12 cellular contexts compared by ENCODE assay signal in the genomic region with DNA sequence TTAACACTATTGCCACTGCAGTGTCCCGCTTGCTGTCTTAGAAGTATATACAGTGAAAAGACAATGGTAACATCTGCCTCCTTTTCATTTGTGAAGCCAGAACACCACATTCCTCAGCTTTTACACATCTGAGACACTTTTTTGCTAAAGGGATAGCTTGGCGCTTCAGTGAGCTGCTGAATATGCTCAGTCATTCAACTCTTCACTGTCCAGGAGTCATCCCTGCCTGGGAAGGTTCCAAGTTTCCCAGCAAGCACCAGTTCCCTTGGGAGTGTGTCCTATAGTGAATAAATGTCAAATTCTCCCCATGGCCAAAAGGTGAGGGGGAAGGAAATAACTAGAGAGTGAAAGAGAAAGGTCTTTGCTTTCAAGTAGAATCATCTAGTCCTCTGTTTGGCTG. TPM values are rescaled to one million over a fixed set of nuclear protein-coding genes. Genes with fewer than 3 reads are reported as not detected.
A peak's percentile ranks its signal among the peaks of the same experiment; 100 is the strongest.
DNase-seq lines count a peak whose midpoint lies in the region; ATAC-seq and TF ChIP-seq lines count a peak whose summit lies in the region.
"Had no signal": no experiment of that assay in that cellular context is flagged by ENCODE, and none has a peak within 500 bp of the region (broad histone marks: within the 10 kb centered on the region; RNA-seq: fewer than 3 reads in every experiment).

No MANE protein-coding gene starts in this region.

- 24% methylated on average over 2 of the region's 2 CpGs for WGBS in GM23248 (ENCODE audit: low coverage in 1 of 2, low lambda C conversion rate in 2 of 2, missing lambda C conversion rate in 2 of 2), 2 experiments
- WGBS in smooth muscle cell (ENCODE audit: low lambda C conversion rate), result 85% methylated on average over 2 of the region's 2 CpGs

- H3K9ac ChIP-seq in GM23248 (peak overlapping the region; percentile 55), smooth muscle cell (ENCODE audit: low read depth) (no peak overlapping the region)

- peaks cover 63% of the 10 kb centered on the region for H3F3A ChIP-seq in GM23248 (ENCODE audit: insufficient read depth)
- H3F3A ChIP-seq in smooth muscle cell (ENCODE audit: low read depth), result no peaks in the 10 kb centered on the region

- in situ Hi-C loops in GM23248 (cut with MboI), result no loop called here

- H3K27ac ChIP-seq in GM23248, result peak overlapping the region; percentile 90
- H3K27ac ChIP-seq in smooth muscle cell (ENCODE audit: low read depth), result peak overlapping the region; percentile 3
- H3K27ac ChIP-seq: dorsolateral prefrontal cortex had no signal

- peaks cover 6% of the 10 kb centered on the region for H3K36me3 ChIP-seq in GM23248 (ENCODE audit: low read depth)
- H3K36me3 ChIP-seq in smooth muscle cell (ENCODE audit: low read depth), result no peaks in the 10 kb centered on the region
- H3K36me3 ChIP-seq in mucosa of descending colon (ENCODE audit: low read depth), result no peaks in the 10 kb centered on the region

- H4K20me1 ChIP-seq in GM23248 (ENCODE audit: insufficient read depth) (no peaks in the 10 kb centered on the region), smooth muscle cell (ENCODE audit: low read depth) (no peaks in the 10 kb centered on the region)

- peaks cover 48% of the 10 kb centered on the region for H3K4me1 ChIP-seq in GM23248 (ENCODE audit: insufficient read depth)
- no peaks in the 10 kb centered on the region for H3K4me1 ChIP-seq in smooth muscle cell (ENCODE audit: low read depth)
- H3K4me1 ChIP-seq in mucosa of descending colon (ENCODE audit: low read depth), result no peaks in the 10 kb centered on the region

- DNase-seq in GM23248 (peak; percentile 97), fibroblast of mammary gland (ENCODE audit: low read depth) (peak; percentile 79), smooth muscle cell (lab: John Stamatoyannopoulos, UW; ENCODE audit: unreplicated experiment) (no peak), mucosa of descending colon (no peak), GM19240 (ENCODE audit: insufficient read length, low spot score) (no peak), iPS-NIHi11 (ENCODE audit: low spot score) (no peak)
- DNase-seq: activated naive CD8-positive, alpha-beta T cell treated with anti-CD3 and anti-CD28 coated beads, Interleukin-2, amount 10 ng/mL, durations not matched to agents 7 days and 5 days; dorsolateral prefrontal cortex; head of caudate nucleus; T-helper 9 cell had no signal

- ATAC-seq in SK-N-SH treated with all-trans-retinoic acid at 6 μM for 48 hours (peak; percentile 59), mucosa of descending colon (no peak)
- ATAC-seq: Panc1 had no signal

- TF ChIP-seq CTCF in fibroblast of mammary gland (conservative IDR thresholded peaks at IDR 0.05; ENCODE audit: control insufficient read depth, insufficient read depth, low read depth, low read length) (no peak), smooth muscle cell (IDR thresholded peaks at IDR 0.05; ENCODE audit: borderline replicate concordance, insufficient read depth, poor library complexity, severe bottlenecking) (no peak), mucosa of descending colon (IDR thresholded peaks at IDR 0.05) (no peak)

- H3K4me3 ChIP-seq in GM23248 (0 out of 2 replicates have a peak overlapping the region, but pooled peaks have one; percentile 7), fibroblast of mammary gland (ENCODE audit: control insufficient read depth, low read depth, low read length) (no peak overlapping the region), smooth muscle cell (no peak overlapping the region), mucosa of descending colon (no peak overlapping the region)
- H3K4me3 ChIP-seq: dorsolateral prefrontal cortex had no signal

- no peaks in the 10 kb centered on the region for H3K79me2 ChIP-seq in GM23248 (ENCODE audit: insufficient read depth)
- no peaks in the 10 kb centered on the region for H3K79me2 ChIP-seq in smooth muscle cell (ENCODE audit: low read depth)

- H3K4me2 ChIP-seq in GM23248 (ENCODE audit: unreplicated experiment), result peak overlapping the region; percentile 56
- H3K4me2 ChIP-seq in smooth muscle cell, result no peak overlapping the region

- H2AFZ ChIP-seq in GM23248, result no peak overlapping the region
- no peak overlapping the region for H2AFZ ChIP-seq in smooth muscle cell (ENCODE audit: low read depth)

- intact Hi-C loops in mucosa of descending colon (cut with DNase I, micrococcal nuclease), result loop anchor here in 1 of 2 donors (10.0 kb wide), 1 partner anchor 108 kb away; no protein-coding TSS in a partner anchor

- no peaks in the 10 kb centered on the region for H3K9me2 ChIP-seq in GM23248 (ENCODE audit: insufficient read depth)

- H3K27me3 ChIP-seq in GM23248 (replicated peaks; ENCODE audit: insufficient read depth) (no peaks in the 10 kb centered on the region), smooth muscle cell (ENCODE audit: low read depth) (no peaks in the 10 kb centered on the region)
- H3K27me3 ChIP-seq: dorsolateral prefrontal cortex had no signal

- H3K9me3 ChIP-seq in GM23248 (ENCODE audit: low read depth) (no peaks in the 10 kb centered on the region), smooth muscle cell (replicated peaks; ENCODE audit: low read depth) (no peaks in the 10 kb centered on the region), mucosa of descending colon (no peaks in the 10 kb centered on the region)

TF ChIP-seq in SK-N-SH treated with all-trans-retinoic acid at 6 μM for 48 hours, 23 proteins besides CTCF, POLR2A, EP300 and RAD21 (continues in another document):
- TF ChIP-seq SNAI2 (CRISPR knock-in tag; IDR thresholded peaks at IDR 0.05) (no peak), ZC3H10 (CRISPR knock-in tag; IDR thresholded peaks at IDR 0.05) (no peak), ZNF70 (CRISPR knock-in tag; IDR thresholded peaks at IDR 0.05) (no peak), RARB (CRISPR knock-in tag; IDR thresholded peaks at IDR 0.05) (no peak), OSR1 (CRISPR knock-in tag; IDR thresholded peaks at IDR 0.05) (no peak), TOX (CRISPR knock-in tag; IDR thresholded peaks at IDR 0.05; ENCODE audit: borderline replicate concordance) (no peak), GLIS3 (CRISPR knock-in tag; IDR thresholded peaks at IDR 0.05) (no peak), BACH2 (CRISPR knock-in tag; IDR thresholded peaks at IDR 0.05; ENCODE audit: borderline replicate concordance) (no peak), ZNF565 (CRISPR knock-in tag; conservative IDR thresholded peaks at IDR 0.05; ENCODE audit: low read depth) (no peak), ZNF8 (CRISPR knock-in tag; IDR thresholded peaks at IDR 0.05) (no peak), POU6F1 (CRISPR knock-in tag; IDR thresholded peaks at IDR 0.05; ENCODE audit: borderline replicate concordance, low read depth) (no peak), TCF4 (CRISPR knock-in tag; IDR thresholded peaks at IDR 0.05; ENCODE audit: borderline replicate concordance) (no peak), CSDC2 (CRISPR knock-in tag; IDR thresholded peaks at IDR 0.05) (no peak), ISL1 (CRISPR knock-in tag; IDR thresholded peaks at IDR 0.05) (no peak), ZFP30 (CRISPR knock-in tag; IDR thresholded peaks at IDR 0.05) (no peak)
- TF ChIP-seq, protein P1, sequence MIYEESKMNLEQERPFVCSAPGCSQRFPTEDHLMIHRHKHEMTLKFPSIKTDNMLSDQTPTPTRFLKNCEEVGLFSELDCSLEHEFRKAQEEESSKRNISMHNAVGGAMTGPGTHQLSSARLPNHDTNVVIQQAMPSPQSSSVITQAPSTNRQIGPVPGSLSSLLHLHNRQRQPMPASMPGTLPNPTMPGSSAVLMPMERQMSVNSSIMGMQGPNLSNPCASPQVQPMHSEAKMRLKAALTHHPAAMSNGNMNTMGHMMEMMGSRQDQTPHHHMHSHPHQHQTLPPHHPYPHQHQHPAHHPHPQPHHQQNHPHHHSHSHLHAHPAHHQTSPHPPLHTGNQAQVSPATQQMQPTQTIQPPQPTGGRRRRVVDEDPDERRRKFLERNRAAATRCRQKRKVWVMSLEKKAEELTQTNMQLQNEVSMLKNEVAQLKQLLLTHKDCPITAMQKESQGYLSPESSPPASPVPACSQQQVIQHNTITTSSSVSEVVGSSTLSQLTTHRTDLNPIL (CRISPR knock-in tag; IDR thresholded peaks at IDR 0.05; ENCODE audit: low read depth), result no peak

RNA-seq across cellular contexts. Expression of gene RBBP5, which starts 25.4 kb away (rescaled TPM):
- total RNA-seq in GM23248 (2014; rRNA removed; shearing (Covaris generic)), result 14.3 and 30.2 TPM in 2 replicates
- polyA plus RNA-seq in GM23248 (2016; fragmentation: Nextera tagmentation; extraction: Ambion mirVana), result 13.6 and 14.7 TPM in 2 replicates
- total RNA-seq in smooth muscle cell, result 18.8 and 19.0 TPM in 2 replicates
- 9.3 and 12.8 TPM in 2 replicates for polyA plus RNA-seq in smooth muscle cell
- total RNA-seq in mucosa of descending colon, result 10 to 100 TPM; 14.7 to 20.5 (median 14.7) TPM

Comparison
In these comparisons a context has a peak if more than half of its experiments do, and no peak if none do; other contexts are left out.
1. DNase-seq: peak in GM23248 (single experiment) and fibroblast of mammary gland (single experiment); none in smooth muscle cell (single experiment), mucosa of descending colon (0 of 3), GM19240 (single experiment) and iPS-NIHi11 (single experiment).